In the genomic region with DNA sequence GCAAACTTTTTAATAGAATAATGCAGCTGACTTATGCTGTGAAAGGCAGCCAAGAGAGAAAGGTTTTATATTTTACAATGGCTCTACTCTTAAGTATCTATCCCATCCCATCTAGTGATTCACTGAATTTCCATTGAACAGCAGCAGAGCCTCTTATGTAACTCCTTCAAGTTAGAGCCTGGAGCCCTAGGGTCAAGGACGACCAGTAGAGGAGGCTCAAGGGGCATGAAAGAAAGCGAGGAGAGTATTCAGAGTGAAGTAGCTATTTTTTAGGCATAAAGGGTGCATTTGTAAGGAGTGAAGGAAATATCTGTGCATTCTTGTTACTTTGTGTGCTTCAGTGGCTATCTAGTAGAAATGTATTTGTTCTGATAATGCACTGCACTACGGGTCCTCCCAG, we compare ENCODE assay signal across 1 cellular context.
TF ChIP-seq lines count a peak whose summit lies in the region.

No MANE protein-coding gene starts in this region.

TF ChIP-seq in H1, 55 proteins besides CTCF, POLR2A, EP300 and RAD21 (continued from another document):
- 0 out of 2 replicates have a peak, but pooled peaks have one; percentile 18 for TF ChIP-seq CEBPB (IDR thresholded peaks at IDR 0.05; ENCODE audit: low read depth, low read length)
